7 cellular contexts compared by ENCODE assay signal in the genomic region with DNA sequence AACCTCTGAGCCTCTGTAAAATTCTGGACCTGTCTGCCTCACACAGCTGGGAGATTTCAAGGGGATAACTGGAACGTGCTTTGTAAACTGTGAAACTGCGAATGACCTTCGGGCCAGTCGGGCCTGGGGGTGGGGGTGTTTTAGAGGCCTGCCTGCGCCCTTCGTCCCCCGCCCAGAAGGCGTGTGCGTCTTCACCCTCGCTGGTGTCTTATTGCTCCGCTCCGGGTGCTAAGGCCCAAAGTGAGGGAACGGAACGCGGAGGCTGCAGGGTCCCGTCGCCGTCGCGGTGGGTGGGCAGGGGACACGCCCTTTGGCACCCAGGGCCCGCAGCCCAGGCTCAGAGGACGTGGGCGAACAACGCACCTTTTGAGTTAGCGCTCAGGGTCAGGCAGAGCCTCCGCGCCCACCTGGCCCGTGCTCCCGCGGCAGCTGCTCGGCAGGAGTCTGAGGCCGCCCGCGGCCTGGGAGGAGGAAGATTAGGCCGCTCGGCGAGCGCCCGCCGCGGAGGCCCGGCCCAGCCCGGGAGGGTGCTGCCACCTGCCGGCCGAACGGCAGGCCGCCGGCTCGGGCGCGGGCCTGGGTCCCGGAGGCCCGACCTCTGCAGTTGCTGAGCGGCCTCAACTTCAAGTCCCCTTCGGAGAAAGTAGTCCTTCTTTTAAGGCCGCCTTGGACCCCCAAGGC. TPM values are rescaled to one million over a fixed set of nuclear protein-coding genes. Genes with fewer than 3 reads are reported as not detected.
DNase-seq lines count a peak whose midpoint lies in the region; ATAC-seq and TF ChIP-seq lines count a peak whose summit lies in the region.

No MANE protein-coding gene starts in this region.

- 2 to 5% methylated on average over 33 to 57 of the region's 57 CpGs for WGBS in aorta, 2 donors

- DNase-seq in T-helper 2 cell, result peak; percentile 40 to 68 (median 52)
- DNase-seq in amniotic stem cell (lab: John Stamatoyannopoulos, UW), result peak; percentile 9
- no peak for DNase-seq in right atrium auricular region (ENCODE audit: low spot score)
- no peak for DNase-seq in retinal pigment epithelial cell (ENCODE audit: low read depth)
- DNase-seq in aorta, result peak; percentile 79 to 92

- intact Hi-C loops in aorta (cut with DNase I), result loop anchor here (1.0 to 10.0 kb wide), 6 partner anchors 54 to 247 kb away; a partner anchor contains a TSS

- H3K27me3 ChIP-seq in right atrium auricular region (no peaks in the 10 kb centered on the region), aorta (ENCODE audit: control insufficient read depth in 1 of 2, insufficient read depth in 2 of 2, low read length in 1 of 2) (no peaks in the 10 kb centered on the region)

- TF ChIP-seq CTCF in LNCAP (IDR thresholded peaks at IDR 0.05) (peak; percentile 97), right atrium auricular region (IDR thresholded peaks at IDR 0.05) (peak; percentile 97 to 99), retinal pigment epithelial cell (conservative IDR thresholded peaks at IDR 0.05; ENCODE audit: low read depth, low read length) (peak; percentile 61)

- peak overlapping the region; percentile 25 to 46 for H3K4me3 ChIP-seq in right atrium auricular region
- peak overlapping the region; percentile 32 for H3K4me3 ChIP-seq in retinal pigment epithelial cell (ENCODE audit: low read length)
- no peak overlapping the region for H3K4me3 ChIP-seq in aorta (ENCODE audit: low read length in 2 of 2)

- peaks cover 0 to 45% of the 10 kb centered on the region in 2 donors for H3K4me1 ChIP-seq in right atrium auricular region
- no peaks in the 10 kb centered on the region for H3K4me1 ChIP-seq in aorta (ENCODE audit: control insufficient read depth in 1 of 2, insufficient read depth in 2 of 2, low read length in 2 of 2)

- ATAC-seq in GM18498 (IDR thresholded peaks at IDR 0.05; ENCODE audit: unreplicated experiment) (peak; percentile 45), aorta (ENCODE audit: low FRiP score) (peak; percentile 91)

- H3K27ac ChIP-seq in right atrium auricular region, result peak overlapping the region; percentile 74 to 75
- H3K27ac ChIP-seq in aorta (ENCODE audit: low read depth in 1 of 2, low read length in 2 of 2), result no peak overlapping the region

- H3K36me3 ChIP-seq in right atrium auricular region, result no peaks in the 10 kb centered on the region
- H3K36me3 ChIP-seq in aorta (ENCODE audit: control insufficient read depth in 1 of 2, insufficient read depth in 2 of 2, low read length in 1 of 2), result no peaks in the 10 kb centered on the region

- no peaks in the 10 kb centered on the region for H3K9me3 ChIP-seq in right atrium auricular region
- H3K9me3 ChIP-seq in aorta (ENCODE audit: control insufficient read depth, low read length), result no peaks in the 10 kb centered on the region

RNA-seq across cellular contexts. Expression of a gene that starts 29.7 kb away (rescaled TPM):
- total RNA-seq in right atrium auricular region, result 10 to 100 TPM; 37.3 to 46.1 TPM
- total RNA-seq in aorta, result 10 to 100 TPM; 22.7 to 33.1 TPM
- polyA plus RNA-seq in aorta, result 10 to 100 TPM; 14.5 to 20.1 TPM

RNA-seq across cellular contexts. Expression of a gene that starts 39.4 kb away (rescaled TPM):
- total RNA-seq in right atrium auricular region, result 10 to 100 TPM; 44.6 to 52.7 TPM
- total RNA-seq in aorta, result 100 to 1,000 TPM; 103 to 104 TPM
- 100 to 1,000 TPM in 1 of 2 donors, 10 to 100 TPM in 1; 33.8 to 124 TPM for polyA plus RNA-seq in aorta

RNA-seq across cellular contexts. Expression of a gene that starts 53.6 kb away (rescaled TPM):
- 1 to 10 TPM; 1.6 to 3.6 TPM for total RNA-seq in right atrium auricular region
- 1 to 10 TPM in 1 of 2 donors, not detected in 1; 1.3 TPM for total RNA-seq in aorta
- polyA plus RNA-seq in aorta, result not detected

Comparison
In these comparisons a context has a peak if more than half of its experiments do, and no peak if none do; other contexts are left out.
1. DNase-seq: peak in T-helper 2 cell (5 of 5), amniotic stem cell (single experiment) and aorta (2 of 2); none in right atrium auricular region (single experiment) and retinal pigment epithelial cell (single experiment).
2. H3K27ac ChIP-seq: peak in right atrium auricular region (2 of 2); none in aorta (0 of 2).
3. H3K4me3 ChIP-seq: peak in right atrium auricular region (2 of 2) and retinal pigment epithelial cell (single experiment); none in aorta (0 of 2).
4. Peak in every context shown above with its lines, with median percentiles within 50 percentile points of each other: CTCF ChIP-seq.